19 cellular contexts compared by ENCODE assay signal in the genomic region with DNA sequence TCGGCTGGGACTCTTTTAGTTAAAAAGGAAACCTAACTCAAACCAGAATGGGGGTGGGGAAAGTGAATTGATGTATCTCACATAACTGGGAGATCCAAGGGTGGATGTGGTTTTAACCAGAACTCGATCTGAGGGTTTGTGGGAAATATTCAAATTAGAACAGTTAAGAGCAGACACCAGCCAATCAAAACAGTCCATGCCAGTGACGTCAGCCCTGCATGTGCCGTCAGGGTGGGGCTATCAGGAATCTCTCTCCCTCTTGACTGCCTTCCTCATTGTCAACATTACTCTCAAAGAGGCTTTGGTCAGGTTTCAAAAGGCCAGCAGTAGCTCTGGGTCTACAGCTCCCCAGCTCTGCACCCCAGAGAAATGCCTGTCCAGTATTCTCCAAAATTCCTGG.
DNase-seq lines count a peak whose midpoint lies in the region; ATAC-seq lines count a peak whose summit lies in the region.
"Had no signal": no experiment of that assay in that cellular context is flagged by ENCODE, and none has a peak within 500 bp of the region (broad histone marks: within the 10 kb centered on the region; RNA-seq: fewer than 3 reads in every experiment).

No MANE protein-coding gene starts in this region.

- no peaks in the 10 kb centered on the region for H3K36me3 ChIP-seq in H7 (replicated peaks; ENCODE audit: control insufficient read depth, insufficient read depth, low read length)
- H3K36me3 ChIP-seq: pancreas, SJSA1 had no signal

- H3K4me3 ChIP-seq in H7 (ENCODE audit: insufficient read depth, low read depth, low read length) = no peak overlapping the region
- H3K4me3 ChIP-seq: mucosa of descending colon, pancreas, SJSA1, smooth muscle cell had no signal

- no peaks in the 10 kb centered on the region for H3K27me3 ChIP-seq in H7 (ENCODE audit: control insufficient read depth, insufficient read depth, low read length)
- H3K27me3 ChIP-seq: pancreas, SJSA1 had no signal

- ATAC-seq in HG02610 (IDR thresholded peaks at IDR 0.05; ENCODE audit: unreplicated experiment) = no peak
- ATAC-seq: mucosa of descending colon, pancreas had no signal

- peak; percentile 21 for DNase-seq in Caki2 (ENCODE audit: low read depth)
- peak; percentile 50 for DNase-seq in H7
- peak; percentile 73 to 79 for DNase-seq in SHP77 (lab: John Stamatoyannopoulos, UW)
- DNase-seq in iPS-NIHi7 (ENCODE audit: extremely low spot score) = peak; percentile 30
- DNase-seq in NCI-H446 treated with DMSO at 0.1 percent for 48 hours (lab: John Stamatoyannopoulos, UW) = no peak
- no peak for DNase-seq in GM19238 (ENCODE audit: insufficient read length, low spot score)
- DNase-seq in activated T-cell treated with anti-CD3 and anti-CD28 coated beads for 4 hours = no peak
- DNase-seq: activated B cell treated with CpG ODN at 0.5 μM for 24 hours; activated CD8-positive, alpha-beta memory T cell treated with anti-CD3 and anti-CD28 coated beads, Interleukin-2, amount 50 U/mL, for 48 hours; CD4-positive, alpha-beta T cell; foreskin melanocyte; immature natural killer cell; mucosa of descending colon; NCI-H146; NCI-H82; pancreas had no signal

- in situ Hi-C loops in Caki2 (cut with HindIII; ENCODE audit: low pct_unique_long_range_greater_than_20kb, low sequenced_read_pairs) = no loop called here

Comparison
In these comparisons a context has a peak if more than half of its experiments do, and no peak if none do; other contexts are left out.
1. DNase-seq: peak in Caki2 (single experiment), H7 (single experiment), SHP77 (2 of 2) and iPS-NIHi7 (single experiment); none in NCI-H446 treated with DMSO at 0.1 percent for 48 hours (single experiment), GM19238 (single experiment) and activated T-cell treated with anti-CD3 and anti-CD28 coated beads for 4 hours (single experiment).